In genomic region chr11:127844843-127845242, GRCh38 we compare ENCODE assay signal across 28 cellular contexts.
"Had no signal": no experiment of that assay in that cellular context is flagged by ENCODE, and none has a peak within 500 bp of the region (broad histone marks: within the 10 kb centered on the region; RNA-seq: fewer than 3 reads in every experiment).

No MANE protein-coding gene starts in this region.

- DNase-seq: activated CD4-positive, alpha-beta memory T cell treated with anti-CD3 and anti-CD28 coated beads for 36 hours; activated CD4-positive, alpha-beta T cell treated with anti-CD3 and anti-CD28 coated beads, Interleukin-2, amount 10 ng/mL, durations not matched to agents 7 days and 5 days; activated CD4-positive, CD25-positive, alpha-beta regulatory T cell; activated CD8-positive, alpha-beta memory T cell treated with anti-CD3 and anti-CD28 coated beads for 24 hours; activated effector memory CD4-positive, alpha-beta T cell treated with anti-CD3 and anti-CD28 coated beads, Interleukin-2, amount 50 U/mL, for 16 hours; activated naive CD4-positive, alpha-beta T cell treated with Interleukin-2 at 50 U/mL for 16 hours; activated naive CD8-positive, alpha-beta T cell treated with anti-CD3 and anti-CD28 coated beads, Interleukin-2, amount 50 U/mL, for 24 hours; activated T-cell treated with anti-CD3 and anti-CD28 coated beads, Interleukin-2, amount 50 U/mL, for 4 hours; amniotic stem cell; body of pancreas; IMR-90; Kasumi-1; KBM-7; NCI-H1417 treated with DMSO at 0.1 percent for 48 hours; NCI-H187; NCI-H2081; NCI-H446; NCI-H524; NCI-H82; Peyer's patch; Right ventricle myocardium superior; T-cell; T-helper 2 cell; T1000 had no signal

- H3K4me1 ChIP-seq: ascending aorta, Peyer's patch had no signal

- ATAC-seq: activated naive CD4-positive, alpha-beta T cell treated with anti-CD3 and anti-CD28 coated beads, Interleukin-2, amount 50 U/mL, for 72 hours; activated naive CD8-positive, alpha-beta T cell treated with anti-CD3 and anti-CD28 coated beads, Interleukin-2, amount 50 U/mL, for 24 hours; activated T-cell treated with anti-CD3 and anti-CD28 coated beads, Interleukin-2, amount 50 U/mL, for 4 hours; body of pancreas; T-cell had no signal

- H3K4me3 ChIP-seq: ascending aorta, body of pancreas, Peyer's patch had no signal

- H3K27me3 ChIP-seq: ascending aorta, body of pancreas, Peyer's patch had no signal

- H3K27ac ChIP-seq: ascending aorta, body of pancreas, Peyer's patch, RWPE1, VCaP had no signal

- H3K36me3 ChIP-seq: ascending aorta, Peyer's patch had no signal

- H3K9me3 ChIP-seq: ascending aorta, body of pancreas, Peyer's patch had no signal
